In genomic region chr7:23971031-23971430, GRCh38 we compare ENCODE assay signal across 19 cellular contexts.
DNase-seq lines count a peak whose midpoint lies in the region; ATAC-seq and TF ChIP-seq lines count a peak whose summit lies in the region.
"Had no signal": no experiment of that assay in that cellular context is flagged by ENCODE, and none has a peak within 500 bp of the region (broad histone marks: within the 10 kb centered on the region; RNA-seq: fewer than 3 reads in every experiment).

No MANE protein-coding gene starts in this region.

- no peaks in the 10 kb centered on the region for H3K9me3 ChIP-seq in PC-3 (ENCODE audit: low read length)
- H3K9me3 ChIP-seq: BE2C had no signal

- no peak for ATAC-seq in PC-3
- ATAC-seq: K562 had no signal

- no peak overlapping the region for H3K4me3 ChIP-seq in PC-3 (ENCODE audit: low read length)
- H3K4me3 ChIP-seq: K562, SK-N-MC had no signal

- H3K27me3 ChIP-seq in PC-3 (ENCODE audit: low read length) = no peaks in the 10 kb centered on the region
- H3K27me3 ChIP-seq: BE2C had no signal

- in situ Hi-C loops in ACHN (cut with HindIII; ENCODE audit: low pct_ligation_motif_present, low pct_unique_long_range_greater_than_20kb, low sequenced_read_pairs) = no loop called here

- H2AFZ ChIP-seq in PC-3 (ENCODE audit: low read length) = no peak overlapping the region

- H3F3A ChIP-seq in PC-3 (ENCODE audit: low read length, unreplicated experiment) = no peaks in the 10 kb centered on the region

- H3K27ac ChIP-seq in PC-3 (ENCODE audit: low read length) = no peak overlapping the region
- H3K27ac ChIP-seq: SK-N-MC had no signal

- H4K20me1 ChIP-seq in PC-3 (ENCODE audit: low read length) = no peaks in the 10 kb centered on the region

- H3K4me2 ChIP-seq in PC-3 (ENCODE audit: low read length) = no peak overlapping the region

- no peaks in the 10 kb centered on the region for H3K9me2 ChIP-seq in PC-3 (replicated peaks; ENCODE audit: low read length)

- no peaks in the 10 kb centered on the region for H3K79me2 ChIP-seq in PC-3 (ENCODE audit: low read length)

- H3K9ac ChIP-seq in PC-3 (ENCODE audit: low read length) = no peak overlapping the region

- intact Hi-C loops in PC-3 (cut with micrococcal nuclease) = no loop called here

- CTCF ChIA-PET in PC-3 (lab: Charles Lee) = no interaction called here

- H3K4me1 ChIP-seq in PC-3 (ENCODE audit: insufficient read depth, low read length) = peaks cover 6% of the 10 kb centered on the region; the same call in 1 of the 2 replicates
- H3K4me1 ChIP-seq: BE2C had no signal

- no TSS peak for BruUV-seq in PC-3 (replicated peaks; lab: Mats Ljungman, UMichigan)

- DNase-seq in AG08395 (ENCODE audit: low spot score) (peak; percentile 12), EH (ENCODE audit: low read depth) (peak; percentile 88), PC-3 (peak; percentile 4), foreskin melanocyte (peak; percentile 40), ACHN (no peak), D341Med (ENCODE audit: low spot score) (no peak), NCI-H69 (lab: John Stamatoyannopoulos, UW) (no peak)
- DNase-seq in stimulated activated CD4-positive, alpha-beta T cell treated with anti-CD3 and anti-CD28 coated beads, Interleukin-12 subunit alpha, Interleukin-12 subunit beta, amount 100 ng/mL, for 4 hours = no peak
- DNase-seq: BE2C; CD4-positive, alpha-beta T cell; DMS53; MV-4-11; NCI-H1930; NCI-H2171; NCI-H446 treated with DMSO at 0.1 percent for 48 hours; NK-92 treated with Interleukin-12 subunit alpha and Interleukin-12 subunit beta, amount 100 ng/mL, for 24 hours; SHP77 had no signal

- H3K36me3 ChIP-seq in PC-3 (ENCODE audit: low read depth, low read length) = no peaks in the 10 kb centered on the region
- H3K36me3 ChIP-seq: BE2C had no signal

- POLR2A ChIA-PET in PC-3 (lab: Charles Lee; ENCODE audit: unreplicated experiment) = no interaction called here

- no peak for TF ChIP-seq CTCF in PC-3 (conservative IDR thresholded peaks at IDR 0.05; ENCODE audit: low read depth, low read length)

Comparison
In these comparisons a context has a peak if more than half of its experiments do, and no peak if none do; other contexts are left out.
1. DNase-seq: peak in AG08395 (single experiment), EH (single experiment), PC-3 (single experiment) and foreskin melanocyte (single experiment); none in ACHN (single experiment), D341Med (single experiment), stimulated activated CD4-positive, alpha-beta T cell treated with anti-CD3 and anti-CD28 coated beads, Interleukin-12 subunit alpha, Interleukin-12 subunit beta, amount 100 ng/mL, for 4 hours (single experiment) and NCI-H69 (single experiment).